In the genomic region with DNA sequence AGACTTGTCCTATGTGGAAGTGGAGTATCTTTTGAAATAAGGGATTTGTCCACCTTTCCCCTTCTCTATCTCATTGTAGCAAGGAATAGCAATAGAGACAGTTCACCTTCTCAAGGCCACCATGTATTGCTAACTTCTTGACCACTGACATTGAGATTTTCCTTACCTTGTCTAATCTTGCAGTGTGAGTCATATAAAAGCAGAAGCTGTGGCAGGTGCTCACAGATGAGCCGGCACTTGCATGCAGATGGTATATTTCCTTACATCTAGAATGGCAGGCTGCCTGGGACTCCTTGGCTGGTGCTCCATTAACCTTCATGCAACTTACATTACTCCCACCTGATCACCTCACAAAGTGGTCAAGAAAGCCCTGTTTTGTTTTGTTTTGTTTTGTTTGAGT, we compare ENCODE assay signal across 17 cellular contexts.
DNase-seq lines count a peak whose midpoint lies in the region; ATAC-seq, FAIRE-seq and TF ChIP-seq lines count a peak whose summit lies in the region.
"Had no signal": no experiment of that assay in that cellular context is flagged by ENCODE, and none has a peak within 500 bp of the region (broad histone marks: within the 10 kb centered on the region; RNA-seq: fewer than 3 reads in every experiment).

No MANE protein-coding gene starts in this region.

- H4K20me1 ChIP-seq in GM23338 (replicated peaks; ENCODE audit: insufficient read depth), result no peaks in the 10 kb centered on the region
- H4K20me1 ChIP-seq: BLaER1 treated with 17β-estradiol and CSF1 and Interleukin-3, amounts not matched to agents 10 nM and 100 nM had no signal

- DNase-seq in HT-29 (ENCODE audit: low spot score) (peak; percentile 25), RPMI8226 (peak; percentile 8), bronchial epithelial cell (ENCODE audit: low read depth) (peak; percentile 64), mucosa of descending colon (peak in 1 of 3 donors; percentile 5), GM23338 (ENCODE audit: low spot score) (no peak), progenitor cell of endocrine pancreas (ENCODE audit: low spot score, unreplicated experiment) (no peak)
- DNase-seq: CD8-positive, alpha-beta T cell; DND-41; H9; NCI-H1105; NCI-H2081; NK-92 treated with Interleukin-12 subunit alpha and Interleukin-12 subunit beta, amount 100 ng/mL, for 24 hours; SJCRH30 had no signal

- no peaks in the 10 kb centered on the region for H3K9me2 ChIP-seq in GM23338 (ENCODE audit: insufficient read depth)

- H3K27ac Mint-ChIP-seq in GM23338, result no peak overlapping the region
- no peak overlapping the region for H3K27ac Mint-ChIP-seq in progenitor cell of endocrine pancreas
- H3K27ac Mint-ChIP-seq: CD8-positive, alpha-beta T cell; H9 had no signal

- no peaks in the 10 kb centered on the region for H3F3A ChIP-seq in GM23338 (replicated peaks; ENCODE audit: low read depth)

- peaks cover 8% of the 10 kb centered on the region; the same call in 2 of the 3 replicates for H3K9me3 Mint-ChIP-seq in GM23338
- peaks cover 15% of the 10 kb centered on the region for H3K9me3 Mint-ChIP-seq in progenitor cell of endocrine pancreas (ENCODE audit: low read depth)
- H3K9me3 Mint-ChIP-seq: CD8-positive, alpha-beta T cell had no signal

- H3K4me2 ChIP-seq in GM23338, result no peak overlapping the region
- H3K4me2 ChIP-seq: BLaER1 treated with 17β-estradiol and CSF1 and Interleukin-3, amounts not matched to agents 10 nM and 100 nM; KMS-11 had no signal

- H3K4me3 Mint-ChIP-seq in GM23338, result no peak overlapping the region
- H3K4me3 Mint-ChIP-seq in progenitor cell of endocrine pancreas (ENCODE audit: low read depth), result no peak overlapping the region
- H3K4me3 Mint-ChIP-seq: CD8-positive, alpha-beta T cell; H9 had no signal

- no peaks in the 10 kb centered on the region for H3K36me3 ChIP-seq in bronchial epithelial cell (ENCODE audit: control insufficient read depth, insufficient read depth, low read length)
- H3K36me3 ChIP-seq in mucosa of descending colon (ENCODE audit: low read depth), result no peaks in the 10 kb centered on the region
- no peaks in the 10 kb centered on the region for H3K36me3 ChIP-seq in GM23338 (ENCODE audit: insufficient read depth)
- H3K36me3 ChIP-seq: BLaER1 treated with 17β-estradiol and CSF1 and Interleukin-3, amounts not matched to agents 10 nM and 100 nM; SJCRH30 had no signal

- H3K4me1 Mint-ChIP-seq in GM23338, result no peaks in the 10 kb centered on the region
- H3K4me1 Mint-ChIP-seq in progenitor cell of endocrine pancreas (ENCODE audit: low read depth), result peaks cover 26% of the 10 kb centered on the region

- H3K27me3 Mint-ChIP-seq in GM23338 (ENCODE audit: insufficient read depth, low read depth, poor library complexity) (no peaks in the 10 kb centered on the region), progenitor cell of endocrine pancreas (no peaks in the 10 kb centered on the region)

- no peaks in the 10 kb centered on the region for H3K79me2 ChIP-seq in GM23338 (replicated peaks; ENCODE audit: insufficient read depth)

- H3K27ac ChIP-seq in GM23338 (ENCODE audit: low read depth), result no peak overlapping the region
- H3K27ac ChIP-seq: BLaER1 treated with 17β-estradiol and CSF1 and Interleukin-3, amounts not matched to agents 10 nM and 100 nM; KMS-11; SJCRH30 had no signal

- peak; percentile 18 for FAIRE-seq in bronchial epithelial cell (lab: Jason Lieb, UNC)
- FAIRE-seq: D721Med had no signal

- no peak overlapping the region for H3K4me3 ChIP-seq in bronchial epithelial cell (ENCODE audit: low read depth, low read length)
- H3K4me3 ChIP-seq in mucosa of descending colon, result no peak overlapping the region
- no peak overlapping the region for H3K4me3 ChIP-seq in GM23338
- H3K4me3 ChIP-seq: BLaER1 treated with 17β-estradiol and CSF1 and Interleukin-3, amounts not matched to agents 10 nM and 100 nM; SJCRH30 had no signal

- H3K27me3 ChIP-seq in bronchial epithelial cell (ENCODE audit: control insufficient read depth, insufficient read depth, low read length), result no peaks in the 10 kb centered on the region
- no peaks in the 10 kb centered on the region for H3K27me3 ChIP-seq in GM23338 (ENCODE audit: insufficient read depth)
- H3K27me3 ChIP-seq: SJCRH30 had no signal

- H3K9me3 ChIP-seq in mucosa of descending colon, result no peaks in the 10 kb centered on the region
- H3K9me3 ChIP-seq: SJCRH30 had no signal

- H2AFZ ChIP-seq in GM23338, result no peak overlapping the region

- no peak for TF ChIP-seq CTCF in bronchial epithelial cell (IDR thresholded peaks at IDR 0.05; ENCODE audit: insufficient read depth, low read length, severe bottlenecking)
- no peak for TF ChIP-seq CTCF in mucosa of descending colon (IDR thresholded peaks at IDR 0.05)
- TF ChIP-seq CTCF in GM23338 (conservative IDR thresholded peaks at IDR 0.05; ENCODE audit: low read depth in 2 of 2), result no peak
- no peak for TF ChIP-seq CTCF in progenitor cell of endocrine pancreas (IDR thresholded peaks at IDR 0.05; ENCODE audit: unreplicated experiment)

- no peaks in the 10 kb centered on the region for H3K4me1 ChIP-seq in mucosa of descending colon (ENCODE audit: low read depth)
- no peaks in the 10 kb centered on the region for H3K4me1 ChIP-seq in GM23338 (ENCODE audit: insufficient read depth)
- H3K4me1 ChIP-seq: SJCRH30 had no signal

- no peaks in the 10 kb centered on the region; the same call in 2 of the 3 replicates for H3K36me3 Mint-ChIP-seq in GM23338 (ENCODE audit: low read depth)
- H3K36me3 Mint-ChIP-seq in progenitor cell of endocrine pancreas (ENCODE audit: insufficient read depth), result no peaks in the 10 kb centered on the region
- H3K36me3 Mint-ChIP-seq: CD8-positive, alpha-beta T cell had no signal

- peak; percentile 69 for ATAC-seq in mucosa of descending colon
- no peak for ATAC-seq in GM23338
- ATAC-seq in GM19328 (IDR thresholded peaks at IDR 0.05; ENCODE audit: unreplicated experiment), result no peak
- ATAC-seq: CD8-positive, alpha-beta T cell had no signal

- intact Hi-C loops in mucosa of descending colon (cut with DNase I, micrococcal nuclease), result no loop called here

TF ChIP-seq in GM23338, 12 proteins besides CTCF, POLR2A, EP300 and RAD21 (continues in another document):
- no peak for TF ChIP-seq EZH2phosphoT487 (IDR thresholded peaks at IDR 0.05; ENCODE audit: unreplicated experiment)
- TF ChIP-seq ZNF462 (CRISPR knock-in tag; IDR thresholded peaks at IDR 0.05), result no peak

Comparison
In these comparisons a context has a peak if more than half of its experiments do, and no peak if none do; other contexts are left out.
1. DNase-seq: peak in HT-29 (single experiment), RPMI8226 (single experiment) and bronchial epithelial cell (single experiment); none in GM23338 (single experiment) and progenitor cell of endocrine pancreas (single experiment).